11 cellular contexts compared by ENCODE assay signal in genomic region chr20:15895560-15896084, GRCh38.
DNase-seq lines count a peak whose midpoint lies in the region; ATAC-seq, FAIRE-seq and TF ChIP-seq lines count a peak whose summit lies in the region.
"Had no signal": no experiment of that assay in that cellular context is flagged by ENCODE, and none has a peak within 500 bp of the region (broad histone marks: within the 10 kb centered on the region; RNA-seq: fewer than 3 reads in every experiment).

No MANE protein-coding gene starts in this region.

- intact Hi-C loops in thyroid gland (cut with DNase I), result no loop called here

- H3K27me3 ChIP-seq in thyroid gland, result no peaks in the 10 kb centered on the region
- no peaks in the 10 kb centered on the region for H3K27me3 ChIP-seq in tibial nerve

- no peak overlapping the region for H3K27ac Mint-ChIP-seq in activated naive CD8-positive, alpha-beta T cell treated with anti-CD3 and anti-CD28 coated beads, Interleukin-2, amount 10 ng/mL, durations not matched to agents 7 days and 5 days
- H3K27ac Mint-ChIP-seq: T-cell had no signal

- H3K36me3 Mint-ChIP-seq in activated naive CD8-positive, alpha-beta T cell treated with anti-CD3 and anti-CD28 coated beads, Interleukin-2, amount 10 ng/mL, durations not matched to agents 7 days and 5 days, result no peaks in the 10 kb centered on the region
- H3K36me3 Mint-ChIP-seq: T-cell had no signal

- no peak for TF ChIP-seq EP300 in tibial nerve (IDR thresholded peaks at IDR 0.05)

- TF ChIP-seq POLR2A in thyroid gland (IDR thresholded peaks at IDR 0.05), result no peak
- TF ChIP-seq POLR2A in tibial nerve (IDR thresholded peaks at IDR 0.05), result no peak

- H3K27ac ChIP-seq in thyroid gland, result no peak overlapping the region
- H3K27ac ChIP-seq in tibial nerve, result no peak overlapping the region
- H3K27ac ChIP-seq: HL-60 had no signal

- no peaks in the 10 kb centered on the region for H3K27me3 Mint-ChIP-seq in activated naive CD8-positive, alpha-beta T cell treated with anti-CD3 and anti-CD28 coated beads, Interleukin-2, amount 10 ng/mL, durations not matched to agents 7 days and 5 days
- H3K27me3 Mint-ChIP-seq: T-cell had no signal

- FAIRE-seq in GM18507 (lab: Jason Lieb, UNC), result peak; percentile 52

- no peaks in the 10 kb centered on the region for H3K9me3 ChIP-seq in thyroid gland
- H3K9me3 ChIP-seq in tibial nerve, result no peaks in the 10 kb centered on the region

- POLR2A ChIA-PET in activated naive CD8-positive, alpha-beta T cell treated with anti-CD3 and anti-CD28 coated beads, Interleukin-2, amount 10 ng/mL, durations not matched to agents 7 days and 5 days (lab: Charles Lee), result no interaction called here

- H3K4me3 Mint-ChIP-seq in activated naive CD8-positive, alpha-beta T cell treated with anti-CD3 and anti-CD28 coated beads, Interleukin-2, amount 10 ng/mL, durations not matched to agents 7 days and 5 days, result no peak overlapping the region
- H3K4me3 Mint-ChIP-seq: T-cell had no signal

- 64 to 70% methylated on average over 6 of the region's 6 CpGs for WGBS in thyroid gland, 2 donors
- WGBS in tibial nerve, 2 donors, result 50 to 61% methylated on average over 6 of the region's 6 CpGs

- H3K4me3 ChIP-seq in thyroid gland (replicated peaks in 1 of 3), result no peak overlapping the region
- H3K4me3 ChIP-seq in tibial nerve, result no peak overlapping the region

- peaks cover 4% of the 10 kb centered on the region for H3K4me1 Mint-ChIP-seq in activated naive CD8-positive, alpha-beta T cell treated with anti-CD3 and anti-CD28 coated beads, Interleukin-2, amount 10 ng/mL, durations not matched to agents 7 days and 5 days

- H3K36me3 ChIP-seq in thyroid gland, result no peaks in the 10 kb centered on the region
- H3K36me3 ChIP-seq in tibial nerve, result no peaks in the 10 kb centered on the region

- DNase-seq in GM18507 (ENCODE audit: extremely low spot score, insufficient read length, low read depth) (no peak), GM20000 (ENCODE audit: low spot score) (peak; percentile 7), thyroid gland (no peak), tibial nerve (ENCODE audit: low spot score in 2 of 2) (no peak), NCI-H1694 (lab: John Stamatoyannopoulos, UW) (no peak), Ammon's horn (ENCODE audit: low spot score) (no peak)
- DNase-seq in activated naive CD8-positive, alpha-beta T cell treated with anti-CD3 and anti-CD28 coated beads, Interleukin-2, amount 10 ng/mL, durations not matched to agents 7 days and 5 days, result no peak
- DNase-seq: NCI-H2171, T-cell had no signal

- peak; percentile 77 for ATAC-seq in HG03095 (IDR thresholded peaks at IDR 0.05; ENCODE audit: unreplicated experiment)
- ATAC-seq in activated naive CD8-positive, alpha-beta T cell treated with anti-CD3 and anti-CD28 coated beads, Interleukin-2, amount 10 ng/mL, durations not matched to agents 7 days and 5 days (ENCODE audit: low read depth), result peak; percentile 36

- H3K9me3 Mint-ChIP-seq in activated naive CD8-positive, alpha-beta T cell treated with anti-CD3 and anti-CD28 coated beads, Interleukin-2, amount 10 ng/mL, durations not matched to agents 7 days and 5 days, result peaks cover 2% of the 10 kb centered on the region

- TF ChIP-seq CTCF in GM20000 (IDR thresholded peaks at IDR 0.05; ENCODE audit: extremely low read depth, missing control alignments), result no peak
- TF ChIP-seq CTCF in thyroid gland (IDR thresholded peaks at IDR 0.05), result no peak
- TF ChIP-seq CTCF in tibial nerve (IDR thresholded peaks at IDR 0.05), result no peak

- H3K4me1 ChIP-seq in thyroid gland (no peaks in the 10 kb centered on the region), tibial nerve (peaks cover 0 to 4% (median 0%) of the 10 kb centered on the region in 4 donors)
